23 cellular contexts compared by ENCODE assay signal in the genomic region with DNA sequence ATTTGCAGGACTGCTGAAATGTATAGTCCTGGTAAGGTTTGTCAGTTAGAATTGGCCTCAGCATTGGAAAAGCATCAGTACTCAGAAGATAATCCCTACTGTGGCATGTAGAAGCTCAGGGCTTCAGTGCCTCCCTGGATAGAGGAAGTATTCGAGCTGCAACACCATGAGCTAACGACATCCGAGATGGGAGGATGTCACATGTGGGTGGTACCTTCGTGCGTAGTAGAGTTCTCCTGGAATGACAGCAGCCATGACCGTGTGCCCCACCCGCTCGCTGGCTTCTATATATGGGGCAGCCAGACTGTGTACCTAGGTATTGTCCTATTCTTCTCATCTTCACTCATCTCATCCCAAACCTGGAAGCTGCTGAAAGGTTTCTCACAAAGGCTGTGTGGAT.
"Had no signal": no experiment of that assay in that cellular context is flagged by ENCODE, and none has a peak within 500 bp of the region (broad histone marks: within the 10 kb centered on the region; RNA-seq: fewer than 3 reads in every experiment).

No MANE protein-coding gene starts in this region.

- H3K36me3 ChIP-seq: gastroesophageal sphincter, heart left ventricle, stomach, tibial artery had no signal

- H3K9me3 ChIP-seq: gastroesophageal sphincter, stomach, tibial artery had no signal

- FAIRE-seq: colon, kidney had no signal

- DNase-seq: dorsolateral prefrontal cortex; effector CD4-positive, alpha-beta T cell; foreskin fibroblast; heart left ventricle; kidney; mesenchymal stem cell; midbrain; naive thymus-derived CD4-positive, alpha-beta T cell; stimulated activated CD4-positive, alpha-beta T cell treated with anti-CD3 and anti-CD28 coated beads, Interleukin-12 subunit alpha, Interleukin-12 subunit beta, amount 100 ng/mL, for 4 hours; stimulated activated CD4-positive, alpha-beta T cell treated with anti-CD3 and anti-CD28 coated beads, Interleukin-1b, Interleukin-23, amount 100 ng/mL, for 48 hours; stimulated activated CD4-positive, alpha-beta T cell treated with anti-CD3 and anti-CD28 coated beads, Interleukin-4, amount 100 ng/mL, for 1 hour; stimulated activated CD8-positive, alpha-beta memory T cell treated with anti-CD3 and anti-CD28 coated beads, Interleukin-4, amount 100 ng/mL, for 48 hours; stimulated activated naive CD4-positive, alpha-beta T cell treated with Interleukin-2 at 50 U/mL for 16 hours; stomach; tibial artery had no signal

- H3K4me1 ChIP-seq: gastroesophageal sphincter, heart left ventricle, parathyroid adenoma, stomach, tibial artery had no signal

- ATAC-seq: gastroesophageal sphincter; heart left ventricle; left lobe of liver; naive thymus-derived CD4-positive, alpha-beta T cell; sciatic nerve had no signal

- H3K4me3 ChIP-seq: dorsolateral prefrontal cortex, gastroesophageal sphincter, heart left ventricle, hepatocyte, neural progenitor cell, smooth muscle cell, stomach, tibial artery had no signal

- H3K27ac ChIP-seq: dorsolateral prefrontal cortex, gastroesophageal sphincter, heart left ventricle, hepatocyte, neural progenitor cell, parathyroid adenoma, stomach, tibial artery had no signal
